8 cellular contexts compared by ENCODE assay signal in the genomic region with DNA sequence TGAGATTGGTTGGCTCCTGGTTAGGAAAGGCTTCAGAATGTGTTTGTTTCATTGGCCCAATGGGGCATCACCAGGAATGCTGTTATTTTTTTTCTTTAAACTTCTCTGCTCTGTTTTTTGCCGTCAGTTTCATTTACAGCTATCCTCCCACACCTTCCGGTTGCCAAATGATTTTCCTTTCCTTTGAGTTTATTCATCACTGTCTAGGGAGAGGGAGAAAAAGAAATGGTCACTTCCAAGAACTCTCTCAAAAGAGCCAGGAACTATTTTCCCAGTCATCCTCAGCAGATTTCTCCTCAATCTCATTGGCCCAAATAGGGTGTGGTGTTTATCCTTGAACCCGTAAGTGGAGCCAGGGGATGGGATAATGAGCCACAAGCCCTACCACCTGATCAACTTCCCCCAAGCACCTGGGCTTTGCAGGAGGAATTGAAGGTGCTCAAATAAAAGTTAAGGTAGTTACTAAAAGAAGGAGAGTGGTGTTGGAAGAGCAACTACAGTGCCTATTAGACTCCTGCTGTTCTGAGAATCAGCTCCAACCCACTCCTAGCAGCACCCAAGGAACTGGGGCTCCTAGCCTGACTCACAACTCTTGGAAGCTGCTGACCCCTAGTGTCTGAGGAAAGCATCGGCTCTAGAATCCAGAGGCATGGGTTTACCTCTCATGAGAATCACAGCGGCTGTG. TPM values are rescaled to one million over a fixed set of nuclear protein-coding genes. Genes with fewer than 3 reads are reported as not detected.
DNase-seq lines count a peak whose midpoint lies in the region; ATAC-seq, FAIRE-seq and TF ChIP-seq lines count a peak whose summit lies in the region.

No MANE protein-coding gene starts in this region.

- ATAC-seq in stimulated activated naive CD8-positive, alpha-beta T cell treated with anti-CD3 and anti-CD28 coated beads, Interleukin-15, Interleukin-2, amounts not matched to agents 100 U/mL and 50 U/mL, for 24 hours: peak; percentile 81

- H3K4me3 ChIP-seq in bronchial epithelial cell (ENCODE audit: low read depth, low read length): no peak overlapping the region

- H3K36me3 ChIP-seq in bronchial epithelial cell (ENCODE audit: control insufficient read depth, insufficient read depth, low read length): no peaks in the 10 kb centered on the region

- no peak for TF ChIP-seq POLR2A in H54 (IDR thresholded peaks at IDR 0.05; ENCODE audit: low read depth, low read length)

- H3K27me3 ChIP-seq in bronchial epithelial cell (ENCODE audit: control insufficient read depth, insufficient read depth, low read length): no peaks in the 10 kb centered on the region

- DNase-seq in stimulated activated CD4-positive, alpha-beta T cell treated with anti-CD3 and anti-CD28 coated beads, Interleukin-15, amount 100 ng/mL, for 24 hours: peak; percentile 43
- no peak for DNase-seq in stimulated activated CD4-positive, alpha-beta T cell treated with anti-CD3 and anti-CD28 coated beads, Interleukin-12 subunit alpha, Interleukin-12 subunit beta, amount 100 ng/mL, for 4 hours
- DNase-seq in H54 (ENCODE audit: insufficient read length, low spot score) (peak; percentile 44), Kasumi-1 (lab: John Stamatoyannopoulos, UW) (peak; percentile 72 to 82), OCI-M1 (lab: John Stamatoyannopoulos, UW) (peak; percentile 68), bronchial epithelial cell (ENCODE audit: low read depth) (peak; percentile 82), kidney tubule cell (ENCODE audit: low spot score) (peak; percentile 86)
- peak; percentile 41 for DNase-seq in stimulated activated naive CD8-positive, alpha-beta T cell treated with anti-CD3 and anti-CD28 coated beads, Interleukin-15, Interleukin-2, amounts not matched to agents 100 U/mL and 50 U/mL, for 24 hours

- FAIRE-seq in H54 (lab: Jason Lieb, UNC): peak; percentile 96
- peak; percentile 81 for FAIRE-seq in bronchial epithelial cell (lab: Jason Lieb, UNC)

- peak; percentile 95 for TF ChIP-seq CTCF in bronchial epithelial cell (IDR thresholded peaks at IDR 0.05; ENCODE audit: insufficient read depth, low read length, severe bottlenecking)

RNA-seq across cellular contexts. Expression of gene SCHIP1, which starts 34.8 kb away (rescaled TPM):
- 0.64 and 1.3 TPM in 2 replicates for total RNA-seq in bronchial epithelial cell
